16 cellular contexts compared by ENCODE assay signal in genomic region chr9:129628709-129629108, GRCh38. TPM values are rescaled to one million over a fixed set of nuclear protein-coding genes. Genes with fewer than 3 reads are reported as not detected.
DNase-seq lines count a peak whose midpoint lies in the region; ATAC-seq and TF ChIP-seq lines count a peak whose summit lies in the region.
"Had no signal": no experiment of that assay in that cellular context is flagged by ENCODE, and none has a peak within 500 bp of the region (broad histone marks: within the 10 kb centered on the region; RNA-seq: fewer than 3 reads in every experiment).

No MANE protein-coding gene starts in this region.

- POLR2A ChIA-PET in AG04450 (lab: Yijun Ruan, JAX): no interaction called here

- H3K9me3 ChIP-seq in AG04450 (ENCODE audit: control insufficient read depth, insufficient read depth, low read length) (no peaks in the 10 kb centered on the region), DOHH2 (ENCODE audit: control insufficient read depth, insufficient read depth, low read length) (no peaks in the 10 kb centered on the region)
- H3K9me3 ChIP-seq in effector memory CD4-positive, alpha-beta T cell (ENCODE audit: control insufficient read depth, low read length): no peaks in the 10 kb centered on the region
- H3K9me3 ChIP-seq: Peyer's patch had no signal

- H3K36me3 Mint-ChIP-seq in activated T-helper 17 cell treated with anti-CD3 and anti-CD28 coated beads, Interleukin-2, amount 50 U/mL, for 72 hours (ENCODE audit: low read depth): peaks cover 71% of the 10 kb centered on the region
- no peaks in the 10 kb centered on the region for H3K36me3 Mint-ChIP-seq in naive B cell

- H3K4me3 Mint-ChIP-seq in activated T-helper 17 cell treated with anti-CD3 and anti-CD28 coated beads, Interleukin-2, amount 50 U/mL, for 72 hours: peak overlapping the region; percentile 89
- H3K4me3 Mint-ChIP-seq in naive B cell: peak overlapping the region in 4 of 8 donors; percentile 15 to 49 (median 23)

- peaks cover 39% of the 10 kb centered on the region for H4K20me1 ChIP-seq in DOHH2 (ENCODE audit: control insufficient read depth, insufficient read depth, low read depth, low read length)

- H3K27me3 Mint-ChIP-seq in activated T-helper 17 cell treated with anti-CD3 and anti-CD28 coated beads, Interleukin-2, amount 50 U/mL, for 72 hours: no peaks in the 10 kb centered on the region
- H3K27me3 Mint-ChIP-seq in naive B cell: peaks cover 0 to 6% (median 2%) of the 10 kb centered on the region in 3 donors
- H3K27me3 Mint-ChIP-seq: progenitor cell of endocrine pancreas had no signal

- CTCF ChIA-PET in AG04450 (lab: Charles Lee): interaction anchor here (1.5 to 1.9 kb wide), 2 partner anchors 454 to 497 kb away, joined by 6 to 7 read pairs; no protein-coding TSS in a partner anchor

- no peak overlapping the region for H3K27ac ChIP-seq in AG04450 (ENCODE audit: low read depth, low read length)
- H3K27ac ChIP-seq in DOHH2 (ENCODE audit: low read depth, low read length): no peak overlapping the region
- no peak overlapping the region for H3K27ac ChIP-seq in effector memory CD4-positive, alpha-beta T cell (ENCODE audit: insufficient read depth, low read length, poor library complexity, severe bottlenecking)
- H3K27ac ChIP-seq: cardiac muscle cell had no signal

- H3K4me3 ChIP-seq in AG04450 (ENCODE audit: low read depth, low read length) (peak overlapping the region; percentile 92), DOHH2 (ENCODE audit: low read length) (no peak overlapping the region)
- H3K4me3 ChIP-seq in effector memory CD4-positive, alpha-beta T cell (ENCODE audit: insufficient read depth, low read depth, low read length, poor library complexity, severe bottlenecking): no peak overlapping the region
- H3K4me3 ChIP-seq: cardiac muscle cell, Peyer's patch had no signal

- H3K9me3 Mint-ChIP-seq in activated T-helper 17 cell treated with anti-CD3 and anti-CD28 coated beads, Interleukin-2, amount 50 U/mL, for 72 hours: no peaks in the 10 kb centered on the region
- peaks cover 0 to 2% (median 0%) of the 10 kb centered on the region in 7 donors for H3K9me3 Mint-ChIP-seq in naive B cell

- H3K27me3 ChIP-seq in AG04450 (ENCODE audit: control insufficient read depth, insufficient read depth, low read length) (no peaks in the 10 kb centered on the region), DOHH2 (ENCODE audit: control insufficient read depth, low read length) (no peaks in the 10 kb centered on the region)
- no peaks in the 10 kb centered on the region for H3K27me3 ChIP-seq in effector memory CD4-positive, alpha-beta T cell (replicated peaks; ENCODE audit: control insufficient read depth, insufficient read depth, low read length, poor library complexity, severe bottlenecking)
- H3K27me3 ChIP-seq: cardiac muscle cell, Peyer's patch had no signal

- TF ChIP-seq CTCF in AG04450 (IDR thresholded peaks at IDR 0.05; ENCODE audit: low read depth, low read length) (no peak), DOHH2 (IDR thresholded peaks at IDR 0.05; ENCODE audit: low read depth, low read length, poor library complexity, severe bottlenecking) (no peak)

- H3K4me1 Mint-ChIP-seq in activated T-helper 17 cell treated with anti-CD3 and anti-CD28 coated beads, Interleukin-2, amount 50 U/mL, for 72 hours: peaks cover 36% of the 10 kb centered on the region
- H3K4me1 Mint-ChIP-seq in naive B cell: peaks cover 42 to 78% (median 61%) of the 10 kb centered on the region in 3 donors

- peaks cover 9% of the 10 kb centered on the region for H3F3A ChIP-seq in DOHH2 (ENCODE audit: control insufficient read depth, insufficient read depth)

- no peak for DNase-seq in AG04450 (ENCODE audit: low read depth, low spot score)
- DNase-seq in naive B cell: no peak
- no peak for DNase-seq in activated gamma-delta T cell (lab: John Stamatoyannopoulos, UW)
- no peak for DNase-seq in effector memory CD4-positive, alpha-beta T cell
- DNase-seq: activated CD8-positive, alpha-beta memory T cell treated with anti-CD3 and anti-CD28 coated beads, Interleukin-2, amount 50 U/mL, for 48 hours; erythroblast; mesendoderm; NCI-H2227 treated with DMSO at 0.1 percent for 48 hours; Peyer's patch; stimulated activated naive CD8-positive, alpha-beta T cell treated with anti-CD3 and anti-CD28 coated beads, Interleukin-15, Interleukin-2, amounts not matched to agents 100 U/mL and 50 U/mL, for 24 hours had no signal

- peaks cover 38% of the 10 kb centered on the region for H3K4me1 ChIP-seq in DOHH2 (ENCODE audit: control insufficient read depth, low read length)
- H3K4me1 ChIP-seq in effector memory CD4-positive, alpha-beta T cell (ENCODE audit: control insufficient read depth, insufficient read depth, low read length, poor library complexity, severe bottlenecking): peaks cover 43% of the 10 kb centered on the region

- H3K79me2 ChIP-seq in DOHH2 (ENCODE audit: control insufficient read depth, low read length): peaks cover 78% of the 10 kb centered on the region

- peak overlapping the region; percentile 85; the same call in 1 of the 2 replicates for H3K4me2 ChIP-seq in DOHH2 (ENCODE audit: low read length)

- peaks cover 73% of the 10 kb centered on the region for H3K36me3 ChIP-seq in DOHH2 (ENCODE audit: control insufficient read depth, low read length)
- peaks cover 20% of the 10 kb centered on the region for H3K36me3 ChIP-seq in effector memory CD4-positive, alpha-beta T cell (ENCODE audit: control insufficient read depth, insufficient read depth, low read length)
- H3K36me3 ChIP-seq: cardiac muscle cell had no signal

- ATAC-seq in activated T-helper 17 cell treated with anti-CD3 and anti-CD28 coated beads, Interleukin-2, amount 50 U/mL, for 72 hours (replicated peaks): no peak
- ATAC-seq in naive B cell (ENCODE audit: low read depth in 2 of 2) (no peak), HG02870 (IDR thresholded peaks at IDR 0.05; ENCODE audit: unreplicated experiment) (no peak), GM21619 (IDR thresholded peaks at IDR 0.05; ENCODE audit: unreplicated experiment) (no peak)
- ATAC-seq: stimulated activated naive CD8-positive, alpha-beta T cell treated with anti-CD3 and anti-CD28 coated beads, Interleukin-15, Interleukin-2, amounts not matched to agents 100 U/mL and 50 U/mL, for 24 hours had no signal

- peak overlapping the region; percentile 30 for H3K27ac Mint-ChIP-seq in activated T-helper 17 cell treated with anti-CD3 and anti-CD28 coated beads, Interleukin-2, amount 50 U/mL, for 72 hours
- H3K27ac Mint-ChIP-seq in naive B cell: peak overlapping the region in 4 of 6 donors; percentile 68 to 97 (median 75)
- H3K27ac Mint-ChIP-seq: progenitor cell of endocrine pancreas had no signal

- no peaks in the 10 kb centered on the region for H3K9me2 ChIP-seq in DOHH2 (replicated peaks; ENCODE audit: control insufficient read depth, low read length)

RNA-seq across cellular contexts. Expression of gene NTMT1, which starts 2.7 kb away (rescaled TPM):
- polyA plus RNA-seq in AG04450 (2011; rRNA removed) (49.3 and 50.4 TPM in 2 replicates), naive B cell (ENCODE audit: low read depth in 6 of 6) (10 to 100 TPM; 30.3 to 57.7 (median 35.4) TPM)
- 25.3 and 30.8 TPM in 2 replicates for polyA minus RNA-seq in AG04450 (2011; rRNA and poly(A)+ RNA removed)
- 10 to 100 TPM; 27.2 to 61.1 TPM for total RNA-seq in activated T-helper 17 cell treated with anti-CD3 and anti-CD28 coated beads, Interleukin-2, amount 50 U/mL, for 72 hours

RNA-seq across cellular contexts. Expression of gene C9orf50, which starts 7.8 kb away (rescaled TPM):
- polyA plus RNA-seq in AG04450 (2011; rRNA removed): 0.26 and 0.30 TPM in 2 replicates
- polyA minus RNA-seq in AG04450 (2011; rRNA and poly(A)+ RNA removed): not detected in 2 replicates
- total RNA-seq in activated T-helper 17 cell treated with anti-CD3 and anti-CD28 coated beads, Interleukin-2, amount 50 U/mL, for 72 hours: not detected
- polyA plus RNA-seq in naive B cell (ENCODE audit: low read depth in 6 of 6): not detected
- total RNA-seq: Peyer's patch had no signal

RNA-seq across cellular contexts. Expression of gene ASB6, which starts 13.2 kb away (rescaled TPM):
- polyA plus RNA-seq in AG04450 (2011; rRNA removed) (11.6 and 15.3 TPM in 2 replicates), naive B cell (ENCODE audit: low read depth in 6 of 6) (10 to 100 TPM; 13.3 to 23.4 (median 16.5) TPM)
- polyA minus RNA-seq in AG04450 (2011; rRNA and poly(A)+ RNA removed): 9.4 and 14.0 TPM in 2 replicates
- 10 to 100 TPM; 12.3 to 26.4 TPM for total RNA-seq in activated T-helper 17 cell treated with anti-CD3 and anti-CD28 coated beads, Interleukin-2, amount 50 U/mL, for 72 hours

RNA-seq across cellular contexts. Expression of gene PRRX2, which starts 36.7 kb away (rescaled TPM):
- polyA plus RNA-seq in AG04450 (2011; rRNA removed) (8.3 and 15.0 TPM in 2 replicates), naive B cell (ENCODE audit: low read depth in 6 of 6) (not detected)
- 4.0 and 4.2 TPM in 2 replicates for polyA minus RNA-seq in AG04450 (2011; rRNA and poly(A)+ RNA removed)
- under 1 TPM in 1 of 2 donors, not detected in 1; 0.32 TPM for total RNA-seq in activated T-helper 17 cell treated with anti-CD3 and anti-CD28 coated beads, Interleukin-2, amount 50 U/mL, for 72 hours
